ENCODE assay signal across 15 cellular contexts in genomic region chr15:64987136-64987535, GRCh38. TPM values are rescaled to one million over a fixed set of nuclear protein-coding genes. Genes with fewer than 3 reads are reported as not detected.
DNase-seq lines count a peak whose midpoint lies in the region; ATAC-seq lines count a peak whose summit lies in the region.
"Had no signal": no experiment of that assay in that cellular context is flagged by ENCODE, and none has a peak within 500 bp of the region (broad histone marks: within the 10 kb centered on the region; RNA-seq: fewer than 3 reads in every experiment).

No MANE protein-coding gene starts in this region.

- ATAC-seq in stimulated activated naive CD8-positive, alpha-beta T cell treated with anti-CD3 and anti-CD28 coated beads, Interleukin-15, amount 100 ng/mL, for 72 hours, result no peak
- no peak for ATAC-seq in HG03095 (IDR thresholded peaks at IDR 0.05; ENCODE audit: unreplicated experiment)
- ATAC-seq: GM23338, heart right ventricle, right cardiac atrium had no signal

- H3K4me3 Mint-ChIP-seq in stimulated activated naive CD8-positive, alpha-beta T cell treated with anti-CD3 and anti-CD28 coated beads, Interleukin-15, Interleukin-2, amounts not matched to agents 100 ng/mL and 50 ng/mL, for 24 hours, result peak overlapping the region; percentile 5
- peak overlapping the region in 1 of 2 donors; percentile 10 for H3K4me3 Mint-ChIP-seq in stimulated activated naive CD8-positive, alpha-beta T cell treated with anti-CD3 and anti-CD28 coated beads, Interleukin-15, amount 100 ng/mL, for 72 hours
- peak overlapping the region; percentile 9 for H3K4me3 Mint-ChIP-seq in activated T-helper 1 cell treated with anti-CD3 and anti-CD28 coated beads, Interleukin-12 subunit alpha, Interleukin-12 subunit beta, Interleukin-2, Interleukin-4 antibody, amounts not matched to agents 30 ng/mL and 10 ng/mL and 1 ng/mL, durations not matched to agents 14 hours and 24 hours and 36 hours
- H3K4me3 Mint-ChIP-seq: activated B cell treated with CpG ODN at 0.5 μM for 24 hours, GM23338 had no signal

- peaks cover 59% of the 10 kb centered on the region for H3K4me1 Mint-ChIP-seq in stimulated activated naive CD8-positive, alpha-beta T cell treated with anti-CD3 and anti-CD28 coated beads, Interleukin-15, Interleukin-2, amounts not matched to agents 100 ng/mL and 50 ng/mL, for 24 hours (ENCODE audit: low read depth)
- H3K4me1 Mint-ChIP-seq in stimulated activated naive CD8-positive, alpha-beta T cell treated with anti-CD3 and anti-CD28 coated beads, Interleukin-15, amount 100 ng/mL, for 72 hours, result peaks cover 63% of the 10 kb centered on the region
- peaks cover 52% of the 10 kb centered on the region for H3K4me1 Mint-ChIP-seq in activated T-helper 1 cell treated with anti-CD3 and anti-CD28 coated beads, Interleukin-12 subunit alpha, Interleukin-12 subunit beta, Interleukin-2, Interleukin-4 antibody, amounts not matched to agents 30 ng/mL and 10 ng/mL and 1 ng/mL, durations not matched to agents 14 hours and 24 hours and 36 hours (ENCODE audit: low read depth)

- peaks cover 22% of the 10 kb centered on the region for H3K36me3 Mint-ChIP-seq in stimulated activated naive CD8-positive, alpha-beta T cell treated with anti-CD3 and anti-CD28 coated beads, Interleukin-15, Interleukin-2, amounts not matched to agents 100 ng/mL and 50 ng/mL, for 24 hours (ENCODE audit: low read depth)
- H3K36me3 Mint-ChIP-seq in activated T-helper 1 cell treated with anti-CD3 and anti-CD28 coated beads, Interleukin-12 subunit alpha, Interleukin-12 subunit beta, Interleukin-2, Interleukin-4 antibody, amounts not matched to agents 30 ng/mL and 10 ng/mL and 1 ng/mL, durations not matched to agents 14 hours and 24 hours and 36 hours (ENCODE audit: low read depth), result peaks cover 12% of the 10 kb centered on the region

- peak overlapping the region; percentile 8 for H3K27ac Mint-ChIP-seq in stimulated activated naive CD8-positive, alpha-beta T cell treated with anti-CD3 and anti-CD28 coated beads, Interleukin-15, Interleukin-2, amounts not matched to agents 100 ng/mL and 50 ng/mL, for 24 hours
- no peak overlapping the region for H3K27ac Mint-ChIP-seq in stimulated activated naive CD8-positive, alpha-beta T cell treated with anti-CD3 and anti-CD28 coated beads, Interleukin-15, amount 100 ng/mL, for 72 hours
- H3K27ac Mint-ChIP-seq in activated T-helper 1 cell treated with anti-CD3 and anti-CD28 coated beads, Interleukin-12 subunit alpha, Interleukin-12 subunit beta, Interleukin-2, Interleukin-4 antibody, amounts not matched to agents 30 ng/mL and 10 ng/mL and 1 ng/mL, durations not matched to agents 14 hours and 24 hours and 36 hours, result no peak overlapping the region
- H3K27ac Mint-ChIP-seq: activated B cell treated with CpG ODN at 0.5 μM for 24 hours, GM23338 had no signal

- no peaks in the 10 kb centered on the region for H3K27me3 Mint-ChIP-seq in stimulated activated naive CD8-positive, alpha-beta T cell treated with anti-CD3 and anti-CD28 coated beads, Interleukin-15, Interleukin-2, amounts not matched to agents 100 ng/mL and 50 ng/mL, for 24 hours
- no peaks in the 10 kb centered on the region for H3K27me3 Mint-ChIP-seq in stimulated activated naive CD8-positive, alpha-beta T cell treated with anti-CD3 and anti-CD28 coated beads, Interleukin-15, amount 100 ng/mL, for 72 hours
- no peaks in the 10 kb centered on the region for H3K27me3 Mint-ChIP-seq in activated T-helper 1 cell treated with anti-CD3 and anti-CD28 coated beads, Interleukin-12 subunit alpha, Interleukin-12 subunit beta, Interleukin-2, Interleukin-4 antibody, amounts not matched to agents 30 ng/mL and 10 ng/mL and 1 ng/mL, durations not matched to agents 14 hours and 24 hours and 36 hours (ENCODE audit: insufficient read depth)
- H3K27me3 Mint-ChIP-seq: activated B cell treated with CpG ODN at 0.5 μM for 24 hours had no signal

- H3K9me3 Mint-ChIP-seq in stimulated activated naive CD8-positive, alpha-beta T cell treated with anti-CD3 and anti-CD28 coated beads, Interleukin-15, Interleukin-2, amounts not matched to agents 100 ng/mL and 50 ng/mL, for 24 hours, result no peaks in the 10 kb centered on the region
- no peaks in the 10 kb centered on the region for H3K9me3 Mint-ChIP-seq in stimulated activated naive CD8-positive, alpha-beta T cell treated with anti-CD3 and anti-CD28 coated beads, Interleukin-15, amount 100 ng/mL, for 72 hours
- no peaks in the 10 kb centered on the region for H3K9me3 Mint-ChIP-seq in activated T-helper 1 cell treated with anti-CD3 and anti-CD28 coated beads, Interleukin-12 subunit alpha, Interleukin-12 subunit beta, Interleukin-2, Interleukin-4 antibody, amounts not matched to agents 30 ng/mL and 10 ng/mL and 1 ng/mL, durations not matched to agents 14 hours and 24 hours and 36 hours
- H3K9me3 Mint-ChIP-seq: activated B cell treated with CpG ODN at 0.5 μM for 24 hours, GM23338 had no signal

- intact Hi-C loops in activated T-helper 1 cell treated with anti-CD3 and anti-CD28 coated beads, Interleukin-12 subunit alpha, Interleukin-12 subunit beta, Interleukin-2, Interleukin-4 antibody, amounts not matched to agents 30 ng/mL and 10 ng/mL and 1 ng/mL, durations not matched to agents 14 hours and 24 hours and 36 hours (cut with micrococcal nuclease), result no loop called here

- DNase-seq in stimulated activated naive CD8-positive, alpha-beta T cell treated with anti-CD3 and anti-CD28 coated beads, Interleukin-15, amount 100 ng/mL, for 72 hours, result no peak
- DNase-seq in activated T-helper 1 cell treated with anti-CD3 and anti-CD28 coated beads, Interleukin-12 subunit alpha, Interleukin-12 subunit beta, Interleukin-2, Interleukin-4 antibody, amounts not matched to agents 30 ng/mL and 10 ng/mL and 1 ng/mL, durations not matched to agents 14 hours and 24 hours and 36 hours (ENCODE audit: low spot score), result no peak
- peak; percentile 46 for DNase-seq in myocyte (ENCODE audit: low read depth)
- DNase-seq in kidney tubule cell (ENCODE audit: low spot score), result no peak
- no peak for DNase-seq in stimulated activated naive CD4-positive, alpha-beta T cell treated with Interleukin-2 at 50 U/mL for 16 hours (lab: John Stamatoyannopoulos, UW)
- DNase-seq in NCI-H774 (lab: John Stamatoyannopoulos, UW), result no peak
- DNase-seq: activated B cell treated with CpG ODN at 0.5 μM for 24 hours; cerebellar nuclear complex; heart right ventricle; NCI-H446 treated with DMSO at 0.1 percent for 48 hours; right cardiac atrium; stimulated activated CD4-positive, alpha-beta T cell treated with anti-CD3 and anti-CD28 coated beads, Interleukin-4, amount 100 ng/mL, for 1 hour had no signal

RNA-seq across cellular contexts. Expression of gene SPG21, which starts 2.6 kb away (rescaled TPM):
- total RNA-seq in activated T-helper 1 cell treated with anti-CD3 and anti-CD28 coated beads, Interleukin-12 subunit alpha, Interleukin-12 subunit beta, Interleukin-2, Interleukin-4 antibody, amounts not matched to agents 30 ng/mL and 10 ng/mL and 1 ng/mL, durations not matched to agents 14 hours and 24 hours and 36 hours, result 70.2 and 73.3 TPM in 2 replicates
- total RNA-seq in myocyte, result 127 and 141 TPM in 2 replicates
- 90.8 TPM for polyA plus RNA-seq in myocyte (2012)

RNA-seq across cellular contexts. Expression of gene MTFMT, which starts 42.3 kb away (rescaled TPM):
- total RNA-seq in activated T-helper 1 cell treated with anti-CD3 and anti-CD28 coated beads, Interleukin-12 subunit alpha, Interleukin-12 subunit beta, Interleukin-2, Interleukin-4 antibody, amounts not matched to agents 30 ng/mL and 10 ng/mL and 1 ng/mL, durations not matched to agents 14 hours and 24 hours and 36 hours, result 18.8 and 21.1 TPM in 2 replicates
- 24.8 and 30.2 TPM in 2 replicates for total RNA-seq in myocyte
- 9.9 TPM for polyA plus RNA-seq in myocyte (2012)

RNA-seq across cellular contexts. Expression of gene SLC51B, which starts 58.1 kb away (rescaled TPM):
- not detected in 2 replicates for total RNA-seq in activated T-helper 1 cell treated with anti-CD3 and anti-CD28 coated beads, Interleukin-12 subunit alpha, Interleukin-12 subunit beta, Interleukin-2, Interleukin-4 antibody, amounts not matched to agents 30 ng/mL and 10 ng/mL and 1 ng/mL, durations not matched to agents 14 hours and 24 hours and 36 hours
- 0.26 TPM in 1 of 2 replicates, not detected in the other for total RNA-seq in myocyte
- not detected for polyA plus RNA-seq in myocyte (2012)
- total RNA-seq: activated B cell treated with CpG ODN at 0.5 μM for 24 hours, GM23338, heart right ventricle, right cardiac atrium had no signal
- polyA plus RNA-seq: GM23338, right cardiac atrium had no signal
